ENCODE assay signal across 9 cellular contexts in the genomic region with DNA sequence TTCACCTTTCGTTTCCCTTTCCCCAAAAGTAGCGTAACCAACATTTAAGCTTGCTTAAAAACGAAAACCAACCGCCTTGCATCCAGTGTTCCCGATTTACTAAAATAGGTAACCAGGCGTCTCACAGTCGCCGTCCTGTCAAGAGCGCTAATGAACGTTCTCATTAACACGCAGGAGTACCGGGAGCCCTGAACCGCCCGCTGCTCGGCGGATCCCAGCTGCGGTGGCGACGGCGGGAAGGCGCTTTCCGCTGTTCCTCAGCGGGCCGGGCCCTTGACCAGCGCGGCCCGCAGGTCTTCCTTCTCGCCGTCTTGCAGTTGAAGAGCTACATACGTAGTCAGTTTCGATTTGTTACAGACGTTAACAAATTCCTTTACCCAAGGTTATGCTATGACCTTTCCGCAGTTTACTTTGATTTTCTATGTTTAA. TPM values are rescaled to one million over a fixed set of nuclear protein-coding genes. Genes with fewer than 3 reads are reported as not detected.
A peak's percentile ranks its signal among the peaks of the same experiment; 100 is the strongest.
DNase-seq lines count a peak whose midpoint lies in the region; ATAC-seq, FAIRE-seq and TF ChIP-seq lines count a peak whose summit lies in the region.
"Had no signal": no experiment of that assay in that cellular context is flagged by ENCODE, and none has a peak within 500 bp of the region (broad histone marks: within the 10 kb centered on the region; RNA-seq: fewer than 3 reads in every experiment).

No MANE protein-coding gene starts in this region.

- no peak for FAIRE-seq in kidney (lab: Jason Lieb, UNC)

- POLR2A ChIA-PET in OCI-LY7 (lab: Charles Lee) = no interaction called here

- H3K4me1 Mint-ChIP-seq in activated T-cell treated with anti-CD3 and anti-CD28 coated beads, Interleukin-2, amount 50 U/mL, for 24 hours (ENCODE audit: low read depth) = peaks cover 21% of the 10 kb centered on the region
- H3K4me1 Mint-ChIP-seq in activated naive CD8-positive, alpha-beta T cell (ENCODE audit: low read depth) = peaks cover 12% of the 10 kb centered on the region

- WGBS in thyroid gland, 2 donors = 2 to 3% methylated on average over 33 of the region's 33 CpGs

- H3K9ac ChIP-seq in kidney (ENCODE audit: low read length in 2 of 2) = peak overlapping the region; percentile 37 to 74

- intact Hi-C loops in kidney (cut with DNase I) = no loop called here
- intact Hi-C loops in thyroid gland (cut with DNase I) = no loop called here
- intact Hi-C loops in OCI-LY7 (cut with micrococcal nuclease; ENCODE audit: unreplicated experiment) = no loop called here

- no peak for ATAC-seq in GM18502 (IDR thresholded peaks at IDR 0.05; ENCODE audit: poor library complexity, unreplicated experiment)

- H3K4me2 ChIP-seq in OCI-LY7 (ENCODE audit: low read length) = no peak overlapping the region

- H3K9me3 ChIP-seq in kidney (ENCODE audit: control insufficient read depth in 1 of 2, low read length in 2 of 2) = no peaks in the 10 kb centered on the region
- H3K9me3 ChIP-seq in thyroid gland = no peaks in the 10 kb centered on the region
- no peaks in the 10 kb centered on the region for H3K9me3 ChIP-seq in OCI-LY7 (ENCODE audit: low read length)

- peak overlapping the region; percentile 72 for H3K4me3 Mint-ChIP-seq in activated T-cell treated with anti-CD3 and anti-CD28 coated beads, Interleukin-2, amount 50 U/mL, for 24 hours
- peak overlapping the region; percentile 78 for H3K4me3 Mint-ChIP-seq in activated naive CD8-positive, alpha-beta T cell

- peaks cover 86% of the 10 kb centered on the region for H3K27me3 Mint-ChIP-seq in activated T-cell treated with anti-CD3 and anti-CD28 coated beads, Interleukin-2, amount 50 U/mL, for 24 hours
- H3K27me3 Mint-ChIP-seq in activated naive CD8-positive, alpha-beta T cell = peaks cover 34% of the 10 kb centered on the region

- H3K36me3 ChIP-seq in kidney (ENCODE audit: control insufficient read depth in 1 of 2, insufficient read depth in 2 of 2, low read length in 2 of 2) (no peaks in the 10 kb centered on the region), thyroid gland (no peaks in the 10 kb centered on the region), OCI-LY7 (ENCODE audit: insufficient read depth, low read length) (no peaks in the 10 kb centered on the region)

- TF ChIP-seq CTCF in kidney (IDR thresholded peaks at IDR 0.05; ENCODE audit: borderline replicate concordance, extremely low read depth, insufficient read depth) (no peak), thyroid gland (IDR thresholded peaks at IDR 0.05) (no peak), OCI-LY7 (conservative IDR thresholded peaks at IDR 0.05; ENCODE audit: low read length) (no peak)

- peak; percentile 41 for DNase-seq in activated T-cell treated with anti-CD3 and anti-CD28 coated beads, Interleukin-2, amount 50 U/mL, for 24 hours
- no peak for DNase-seq in activated T-cell treated with anti-CD3 and anti-CD28 coated beads, Interleukin-2, amount 50 U/mL, for 1 hour
- DNase-seq in kidney (no peak), thyroid gland (no peak), cerebellar cortex (ENCODE audit: low spot score) (no peak), OCI-LY7 (ENCODE audit: low spot score) (no peak)

- no peaks in the 10 kb centered on the region for H4K20me1 ChIP-seq in OCI-LY7 (ENCODE audit: insufficient read depth, low read length)

- no TSS peak for BruUV-seq in OCI-LY7 (replicated peaks; lab: Mats Ljungman, UMichigan)

- peaks cover 14% of the 10 kb centered on the region for H3K27me3 ChIP-seq in thyroid gland

- H3K4me3 ChIP-seq in kidney (ENCODE audit: low read length in 2 of 2) (peak overlapping the region; percentile 70 to 74), thyroid gland (replicated peaks in 1 of 3) (peak overlapping the region in 2 of 3 donors; percentile 6 to 13), OCI-LY7 (ENCODE audit: low read depth, low read length, poor library complexity, severe bottlenecking) (no peak overlapping the region)

- CTCF ChIA-PET in OCI-LY7 (lab: Charles Lee; ENCODE audit: unreplicated experiment) = no interaction called here

- H3K36me3 Mint-ChIP-seq in activated T-cell treated with anti-CD3 and anti-CD28 coated beads, Interleukin-2, amount 50 U/mL, for 24 hours (ENCODE audit: low read depth) = no peaks in the 10 kb centered on the region
- H3K36me3 Mint-ChIP-seq in activated naive CD8-positive, alpha-beta T cell = peaks cover 2% of the 10 kb centered on the region

- no peaks in the 10 kb centered on the region for H3K9me2 ChIP-seq in OCI-LY7 (ENCODE audit: insufficient read depth, low read length)

- H3K9me3 Mint-ChIP-seq in activated T-cell treated with anti-CD3 and anti-CD28 coated beads, Interleukin-2, amount 50 U/mL, for 24 hours = no peaks in the 10 kb centered on the region
- H3K9me3 Mint-ChIP-seq in activated naive CD8-positive, alpha-beta T cell (ENCODE audit: low read depth) = no peaks in the 10 kb centered on the region

- no peak overlapping the region for H3K27ac Mint-ChIP-seq in activated T-cell treated with anti-CD3 and anti-CD28 coated beads, Interleukin-2, amount 50 U/mL, for 24 hours
- no peak overlapping the region for H3K27ac Mint-ChIP-seq in activated naive CD8-positive, alpha-beta T cell

- H3K4me1 ChIP-seq in kidney (ENCODE audit: control insufficient read depth in 1 of 2, insufficient read depth in 1 of 2, low read depth in 1 of 2, low read length in 2 of 2) (peaks cover 0 to 6% of the 10 kb centered on the region in 2 donors), thyroid gland (peaks cover 7 to 22% of the 10 kb centered on the region in 2 donors), OCI-LY7 (ENCODE audit: insufficient read depth, low read length, poor library complexity, severe bottlenecking) (no peaks in the 10 kb centered on the region)

- H3K27ac ChIP-seq in kidney (ENCODE audit: low read depth in 2 of 2, low read length in 2 of 2) (peak overlapping the region; percentile 17 to 56), thyroid gland (no peak overlapping the region), OCI-LY7 (ENCODE audit: low read depth, low read length, poor library complexity, severe bottlenecking) (no peak overlapping the region)

- no peak overlapping the region for H2AFZ ChIP-seq in OCI-LY7 (ENCODE audit: low read length)

- TF ChIP-seq POLR2A in thyroid gland (IDR thresholded peaks at IDR 0.05) = no peak

- H3K79me2 ChIP-seq in OCI-LY7 (ENCODE audit: insufficient read depth, low read depth, low read length) = no peaks in the 10 kb centered on the region

RNA-seq across cellular contexts. Expression of gene OLIG1, which starts 2.0 kb away (rescaled TPM):
- total RNA-seq in kidney (1.5 TPM), thyroid gland (not detected), OCI-LY7 (2022) (not detected in 2 replicates)
- polyA plus RNA-seq in kidney (ENCODE audit: insufficient read depth, low read depth, low replicate concordance) = 18.2 TPM
- total RNA-seq in OCI-LY7 (2014; rRNA removed; shearing (Covaris generic)) = not detected in 2 replicates
- total RNA-seq: pulmonary artery endothelial cell had no signal

RNA-seq across cellular contexts. Expression of gene OLIG2, which starts 46.2 kb away (rescaled TPM):
- total RNA-seq in kidney (not detected), thyroid gland (under 1 TPM in 1 of 4 donors, not detected in 3; 0.11 TPM), OCI-LY7 (2022) (not detected in 2 replicates)
- not detected for polyA plus RNA-seq in kidney (ENCODE audit: insufficient read depth, low read depth, low replicate concordance)
- total RNA-seq in OCI-LY7 (2014; rRNA removed; shearing (Covaris generic)) = not detected in 2 replicates
- total RNA-seq: pulmonary artery endothelial cell had no signal

Comparison
In these comparisons a context has a peak if more than half of its experiments do, and no peak if none do; other contexts are left out.
1. H3K27ac ChIP-seq: peak in kidney (2 of 2); none in thyroid gland (0 of 3) and OCI-LY7 (single experiment).